1 cellular context compared by ENCODE assay signal in genomic region chr9:96654450-96655197, GRCh38.
TF ChIP-seq lines count a peak whose summit lies in the region.

No MANE protein-coding gene starts in this region.

TF ChIP-seq in HepG2, 621 proteins besides CTCF, POLR2A, EP300 and RAD21 (continued from another document and continues in another):
- TF ChIP-seq ZBTB20 (CRISPR knock-in tag; IDR thresholded peaks at IDR 0.05; ENCODE audit: borderline replicate concordance, low read depth) (no peak), NR0B2 (CRISPR knock-in tag; IDR thresholded peaks at IDR 0.05) (no peak), TEAD3 (CRISPR knock-in tag; optimal IDR thresholded peaks at IDR 0.05; ENCODE audit: borderline replicate concordance) (no peak), ZZZ3 (CRISPR knock-in tag; IDR thresholded peaks at IDR 0.05; ENCODE audit: borderline replicate concordance) (no peak), ZFAT (CRISPR knock-in tag; conservative IDR thresholded peaks at IDR 0.05) (no peak), ZNF761 (CRISPR knock-in tag; conservative IDR thresholded peaks at IDR 0.05) (no peak), CSRNP1 (CRISPR knock-in tag; IDR thresholded peaks at IDR 0.05) (0 out of 2 replicates have a peak, but pooled peaks have one; percentile 7), NFIB (CRISPR knock-in tag; IDR thresholded peaks at IDR 0.05; ENCODE audit: borderline replicate concordance) (no peak), HMG20A (CRISPR knock-in tag; IDR thresholded peaks at IDR 0.05; ENCODE audit: borderline replicate concordance) (no peak), ZSCAN21 (CRISPR knock-in tag; IDR thresholded peaks at IDR 0.05; ENCODE audit: borderline replicate concordance) (no peak), ZNF484 (CRISPR knock-in tag; IDR thresholded peaks at IDR 0.05; ENCODE audit: borderline replicate concordance, low read depth) (no peak), RBM39 (IDR thresholded peaks at IDR 0.05; ENCODE audit: low read depth, low read length, poor library complexity, severe bottlenecking) (no peak), ZFP62 (CRISPR knock-in tag; IDR thresholded peaks at IDR 0.05) (no peak), ZNF570 (CRISPR knock-in tag; IDR thresholded peaks at IDR 0.05; ENCODE audit: borderline replicate concordance) (no peak), TAF1 (CRISPR knock-in tag; IDR thresholded peaks at IDR 0.05) (no peak), NFE2L1 (CRISPR knock-in tag; IDR thresholded peaks at IDR 0.05; ENCODE audit: borderline replicate concordance) (no peak), CAMTA2 (CRISPR knock-in tag; IDR thresholded peaks at IDR 0.05; ENCODE audit: borderline replicate concordance) (0 out of 2 replicates have a peak, but pooled peaks have one; percentile 67), FOXP4 (CRISPR knock-in tag; IDR thresholded peaks at IDR 0.05) (no peak), ZNF331 (CRISPR knock-in tag; IDR thresholded peaks at IDR 0.05) (no peak), SP1 (IDR thresholded peaks at IDR 0.05) (no peak), SP1 (CRISPR knock-in tag; IDR thresholded peaks at IDR 0.05) (no peak), ZNF782 (CRISPR knock-in tag; IDR thresholded peaks at IDR 0.05; ENCODE audit: borderline replicate concordance) (no peak), ZNF777 (CRISPR knock-in tag; IDR thresholded peaks at IDR 0.05) (peak; percentile 83), ZNF138 (CRISPR knock-in tag; IDR thresholded peaks at IDR 0.05; ENCODE audit: low read depth) (no peak), ARNT2 (CRISPR knock-in tag; IDR thresholded peaks at IDR 0.05; ENCODE audit: low read depth) (peak; percentile 56; the same call in 1 of the 2 replicates), HDAC1 (CRISPR knock-in tag; IDR thresholded peaks at IDR 0.05) (peak; percentile 14; the same call in 1 of the 2 replicates), ZNF333 (CRISPR knock-in tag; IDR thresholded peaks at IDR 0.05; ENCODE audit: borderline replicate concordance) (no peak), ZNF564 (CRISPR knock-in tag; IDR thresholded peaks at IDR 0.05) (0 out of 2 replicates have a peak, but pooled peaks have one; percentile 41), MAX (IDR thresholded peaks at IDR 0.05) (peak; percentile 34; the same call in 1 of the 2 replicates), NR3C1 (CRISPR knock-in tag; IDR thresholded peaks at IDR 0.05) (no peak), KDM5B (CRISPR knock-in tag; IDR thresholded peaks at IDR 0.05; ENCODE audit: borderline replicate concordance) (no peak), ATF2 (CRISPR knock-in tag; IDR thresholded peaks at IDR 0.05) (no peak), SIN3B (IDR thresholded peaks at IDR 0.05; ENCODE audit: low read length) (no peak), NR2C2 (CRISPR knock-in tag; IDR thresholded peaks at IDR 0.05; ENCODE audit: borderline replicate concordance) (no peak), ARID2 (CRISPR knock-in tag; IDR thresholded peaks at IDR 0.05; ENCODE audit: borderline replicate concordance) (no peak), HDAC6 (IDR thresholded peaks at IDR 0.05; ENCODE audit: low read depth, low read length) (no peak), CCDC6 (CRISPR knock-in tag; IDR thresholded peaks at IDR 0.05) (0 out of 2 replicates have a peak, but pooled peaks have one; percentile 46), ZNF12 (CRISPR knock-in tag; IDR thresholded peaks at IDR 0.05) (no peak), ZNF879 (CRISPR knock-in tag; IDR thresholded peaks at IDR 0.05) (no peak), ZNF790 (CRISPR knock-in tag; IDR thresholded peaks at IDR 0.05; ENCODE audit: borderline replicate concordance) (peak; percentile 38; the same call in 1 of the 2 replicates)
- TF ChIP-seq, protein P1, sequence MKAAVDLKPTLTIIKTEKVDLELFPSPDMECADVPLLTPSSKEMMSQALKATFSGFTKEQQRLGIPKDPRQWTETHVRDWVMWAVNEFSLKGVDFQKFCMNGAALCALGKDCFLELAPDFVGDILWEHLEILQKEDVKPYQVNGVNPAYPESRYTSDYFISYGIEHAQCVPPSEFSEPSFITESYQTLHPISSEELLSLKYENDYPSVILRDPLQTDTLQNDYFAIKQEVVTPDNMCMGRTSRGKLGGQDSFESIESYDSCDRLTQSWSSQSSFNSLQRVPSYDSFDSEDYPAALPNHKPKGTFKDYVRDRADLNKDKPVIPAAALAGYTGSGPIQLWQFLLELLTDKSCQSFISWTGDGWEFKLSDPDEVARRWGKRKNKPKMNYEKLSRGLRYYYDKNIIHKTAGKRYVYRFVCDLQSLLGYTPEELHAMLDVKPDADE (CRISPR knock-in tag; IDR thresholded peaks at IDR 0.05): no peak
- TF ChIP-seq, protein P2, sequence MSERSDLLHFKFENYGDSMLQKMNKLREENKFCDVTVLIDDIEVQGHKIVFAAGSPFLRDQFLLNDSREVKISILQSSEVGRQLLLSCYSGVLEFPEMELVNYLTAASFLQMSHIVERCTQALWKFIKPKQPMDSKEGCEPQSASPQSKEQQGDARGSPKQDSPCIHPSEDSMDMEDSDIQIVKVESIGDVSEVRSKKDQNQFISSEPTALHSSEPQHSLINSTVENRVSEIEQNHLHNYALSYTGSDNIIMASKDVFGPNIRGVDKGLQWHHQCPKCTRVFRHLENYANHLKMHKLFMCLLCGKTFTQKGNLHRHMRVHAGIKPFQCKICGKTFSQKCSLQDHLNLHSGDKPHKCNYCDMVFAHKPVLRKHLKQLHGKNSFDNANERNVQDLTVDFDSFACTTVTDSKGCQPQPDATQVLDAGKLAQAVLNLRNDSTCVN (CRISPR knock-in tag; IDR thresholded peaks at IDR 0.05; ENCODE audit: borderline replicate concordance): no peak
- TF ChIP-seq, protein P3, sequence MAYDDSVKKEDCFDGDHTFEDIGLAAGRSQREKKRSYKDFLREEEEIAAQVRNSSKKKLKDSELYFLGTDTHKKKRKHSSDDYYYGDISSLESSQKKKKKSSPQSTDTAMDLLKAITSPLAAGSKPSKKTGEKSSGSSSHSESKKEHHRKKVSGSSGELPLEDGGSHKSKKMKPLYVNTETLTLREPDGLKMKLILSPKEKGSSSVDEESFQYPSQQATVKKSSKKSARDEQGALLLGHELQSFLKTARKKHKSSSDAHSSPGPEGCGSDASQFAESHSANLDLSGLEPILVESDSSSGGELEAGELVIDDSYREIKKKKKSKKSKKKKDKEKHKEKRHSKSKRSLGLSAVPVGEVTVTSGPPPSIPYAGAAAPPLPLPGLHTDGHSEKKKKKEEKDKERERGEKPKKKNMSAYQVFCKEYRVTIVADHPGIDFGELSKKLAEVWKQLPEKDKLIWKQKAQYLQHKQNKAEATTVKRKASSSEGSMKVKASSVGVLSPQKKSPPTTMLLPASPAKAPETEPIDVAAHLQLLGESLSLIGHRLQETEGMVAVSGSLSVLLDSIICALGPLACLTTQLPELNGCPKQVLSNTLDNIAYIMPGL (CRISPR knock-in tag; IDR thresholded peaks at IDR 0.05; ENCODE audit: borderline replicate concordance in 1 of 2, low read depth in 1 of 2): peak in 1 of 2 experiments; percentile 64; a peak in 3 of 4 replicates
- TF ChIP-seq, protein P4, sequence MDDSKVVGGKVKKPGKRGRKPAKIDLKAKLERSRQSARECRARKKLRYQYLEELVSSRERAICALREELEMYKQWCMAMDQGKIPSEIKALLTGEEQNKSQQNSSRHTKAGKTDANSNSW (CRISPR knock-in tag; IDR thresholded peaks at IDR 0.05; ENCODE audit: borderline replicate concordance): no peak
- TF ChIP-seq, protein P5, sequence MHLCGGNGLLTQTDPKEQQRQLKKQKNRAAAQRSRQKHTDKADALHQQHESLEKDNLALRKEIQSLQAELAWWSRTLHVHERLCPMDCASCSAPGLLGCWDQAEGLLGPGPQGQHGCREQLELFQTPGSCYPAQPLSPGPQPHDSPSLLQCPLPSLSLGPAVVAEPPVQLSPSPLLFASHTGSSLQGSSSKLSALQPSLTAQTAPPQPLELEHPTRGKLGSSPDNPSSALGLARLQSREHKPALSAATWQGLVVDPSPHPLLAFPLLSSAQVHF (CRISPR knock-in tag; IDR thresholded peaks at IDR 0.05): no peak
- TF ChIP-seq, protein P6, sequence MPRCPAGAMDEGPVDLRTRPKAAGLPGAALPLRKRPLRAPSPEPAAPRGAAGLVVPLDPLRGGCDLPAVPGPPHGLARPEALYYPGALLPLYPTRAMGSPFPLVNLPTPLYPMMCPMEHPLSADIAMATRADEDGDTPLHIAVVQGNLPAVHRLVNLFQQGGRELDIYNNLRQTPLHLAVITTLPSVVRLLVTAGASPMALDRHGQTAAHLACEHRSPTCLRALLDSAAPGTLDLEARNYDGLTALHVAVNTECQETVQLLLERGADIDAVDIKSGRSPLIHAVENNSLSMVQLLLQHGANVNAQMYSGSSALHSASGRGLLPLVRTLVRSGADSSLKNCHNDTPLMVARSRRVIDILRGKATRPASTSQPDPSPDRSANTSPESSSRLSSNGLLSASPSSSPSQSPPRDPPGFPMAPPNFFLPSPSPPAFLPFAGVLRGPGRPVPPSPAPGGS (CRISPR knock-in tag; IDR thresholded peaks at IDR 0.05): peak; percentile 29; the same call in 1 of the 2 replicates
- TF ChIP-seq, protein P7, sequence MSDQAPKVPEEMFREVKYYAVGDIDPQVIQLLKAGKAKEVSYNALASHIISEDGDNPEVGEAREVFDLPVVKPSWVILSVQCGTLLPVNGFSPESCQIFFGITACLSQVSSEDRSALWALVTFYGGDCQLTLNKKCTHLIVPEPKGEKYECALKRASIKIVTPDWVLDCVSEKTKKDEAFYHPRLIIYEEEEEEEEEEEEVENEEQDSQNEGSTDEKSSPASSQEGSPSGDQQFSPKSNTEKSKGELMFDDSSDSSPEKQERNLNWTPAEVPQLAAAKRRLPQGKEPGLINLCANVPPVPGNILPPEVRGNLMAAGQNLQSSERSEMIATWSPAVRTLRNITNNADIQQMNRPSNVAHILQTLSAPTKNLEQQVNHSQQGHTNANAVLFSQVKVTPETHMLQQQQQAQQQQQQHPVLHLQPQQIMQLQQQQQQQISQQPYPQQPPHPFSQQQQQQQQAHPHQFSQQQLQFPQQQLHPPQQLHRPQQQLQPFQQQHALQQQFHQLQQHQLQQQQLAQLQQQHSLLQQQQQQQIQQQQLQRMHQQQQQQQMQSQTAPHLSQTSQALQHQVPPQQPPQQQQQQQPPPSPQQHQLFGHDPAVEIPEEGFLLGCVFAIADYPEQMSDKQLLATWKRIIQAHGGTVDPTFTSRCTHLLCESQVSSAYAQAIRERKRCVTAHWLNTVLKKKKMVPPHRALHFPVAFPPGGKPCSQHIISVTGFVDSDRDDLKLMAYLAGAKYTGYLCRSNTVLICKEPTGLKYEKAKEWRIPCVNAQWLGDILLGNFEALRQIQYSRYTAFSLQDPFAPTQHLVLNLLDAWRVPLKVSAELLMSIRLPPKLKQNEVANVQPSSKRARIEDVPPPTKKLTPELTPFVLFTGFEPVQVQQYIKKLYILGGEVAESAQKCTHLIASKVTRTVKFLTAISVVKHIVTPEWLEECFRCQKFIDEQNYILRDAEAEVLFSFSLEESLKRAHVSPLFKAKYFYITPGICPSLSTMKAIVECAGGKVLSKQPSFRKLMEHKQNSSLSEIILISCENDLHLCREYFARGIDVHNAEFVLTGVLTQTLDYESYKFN (CRISPR knock-in tag; conservative IDR thresholded peaks at IDR 0.05): no peak; the same call in 1 of the 2 replicates
- TF ChIP-seq, protein P8, sequence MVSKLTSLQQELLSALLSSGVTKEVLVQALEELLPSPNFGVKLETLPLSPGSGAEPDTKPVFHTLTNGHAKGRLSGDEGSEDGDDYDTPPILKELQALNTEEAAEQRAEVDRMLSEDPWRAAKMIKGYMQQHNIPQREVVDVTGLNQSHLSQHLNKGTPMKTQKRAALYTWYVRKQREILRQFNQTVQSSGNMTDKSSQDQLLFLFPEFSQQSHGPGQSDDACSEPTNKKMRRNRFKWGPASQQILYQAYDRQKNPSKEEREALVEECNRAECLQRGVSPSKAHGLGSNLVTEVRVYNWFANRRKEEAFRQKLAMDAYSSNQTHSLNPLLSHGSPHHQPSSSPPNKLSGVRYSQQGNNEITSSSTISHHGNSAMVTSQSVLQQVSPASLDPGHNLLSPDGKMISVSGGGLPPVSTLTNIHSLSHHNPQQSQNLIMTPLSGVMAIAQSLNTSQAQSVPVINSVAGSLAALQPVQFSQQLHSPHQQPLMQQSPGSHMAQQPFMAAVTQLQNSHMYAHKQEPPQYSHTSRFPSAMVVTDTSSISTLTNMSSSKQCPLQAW (CRISPR knock-in tag; IDR thresholded peaks at IDR 0.05): no peak
